Comparison of ENCODE assay signal across 27 cellular contexts in genomic region chr4:110068248-110068647, GRCh38.
"Had no signal": no experiment of that assay in that cellular context is flagged by ENCODE, and none has a peak within 500 bp of the region (broad histone marks: within the 10 kb centered on the region; RNA-seq: fewer than 3 reads in every experiment).

No MANE protein-coding gene starts in this region.

- H3K4me3 ChIP-seq: coronary artery, dorsolateral prefrontal cortex had no signal

- H3K36me3 ChIP-seq: brain microvascular endothelial cell had no signal

- H3K27me3 Mint-ChIP-seq: activated CD4-positive, alpha-beta memory T cell treated with anti-CD3 and anti-CD28 coated beads for 36 hours; activated CD4-positive, alpha-beta T cell treated with anti-CD3 and anti-CD28 coated beads for 36 hours; activated CD4-positive, alpha-beta T cell treated with anti-CD3 and anti-CD28 coated beads, Interleukin-2, amount 10 ng/mL, durations not matched to agents 24 days and 14 days; activated CD8-positive, alpha-beta memory T cell treated with anti-CD3 and anti-CD28 coated beads, Interleukin-2, amount 10 ng/mL, durations not matched to agents 7 days and 5 days; activated naive CD8-positive, alpha-beta T cell; central memory CD8-positive, alpha-beta T cell had no signal

- H3K9me3 Mint-ChIP-seq: activated CD4-positive, alpha-beta memory T cell treated with anti-CD3 and anti-CD28 coated beads for 36 hours; activated CD4-positive, alpha-beta T cell treated with anti-CD3 and anti-CD28 coated beads, Interleukin-2, amount 10 ng/mL, durations not matched to agents 24 days and 14 days; activated naive CD4-positive, alpha-beta T cell treated with anti-CD3 and anti-CD28 coated beads for 36 hours; activated T-helper 1 cell treated with anti-CD3 and anti-CD28 coated beads, Interleukin-12 subunit alpha, Interleukin-12 subunit beta, Interleukin-2, Interleukin-4 antibody, amounts not matched to agents 30 ng/mL and 10 ng/mL and 1 ng/mL, durations not matched to agents 14 hours and 24 hours and 36 hours; activated T-helper 2 cell treated with anti-CD3 and anti-CD28 coated beads, Interferon-gamma antibody, Interleukin-2, Interleukin-4, amounts not matched to agents 10 μg/mL and 5 μg/mL and 100 μg/mL, durations not matched to agents 14 hours and 24 hours and 36 hours; central memory CD8-positive, alpha-beta T cell; dendritic cell treated with granulocyte-macrophage colony-stimulating factor and Interleukin-4, amounts not matched to agents 40 ng/mL and 50 ng/mL, for 4 days; endodermal cell had no signal

- H3K4me3 Mint-ChIP-seq: activated CD4-positive, alpha-beta memory T cell treated with anti-CD3 and anti-CD28 coated beads for 36 hours; activated CD4-positive, alpha-beta T cell treated with anti-CD3 and anti-CD28 coated beads for 36 hours; activated CD4-positive, alpha-beta T cell treated with anti-CD3 and anti-CD28 coated beads, Interleukin-2, amount 10 ng/mL, durations not matched to agents 24 days and 14 days; activated CD8-positive, alpha-beta memory T cell treated with anti-CD3 and anti-CD28 coated beads, Interleukin-2, amount 10 ng/mL, durations not matched to agents 7 days and 5 days; activated CD8-positive, alpha-beta T cell treated with anti-CD3 and anti-CD28 coated beads, Interleukin-2, amount 10 ng/mL, durations not matched to agents 7 days and 5 days; activated naive CD4-positive, alpha-beta T cell treated with anti-CD3 and anti-CD28 coated beads for 36 hours; activated naive CD8-positive, alpha-beta T cell; activated T-helper 1 cell treated with anti-CD3 and anti-CD28 coated beads, Interleukin-12 subunit alpha, Interleukin-12 subunit beta, Interleukin-2, Interleukin-4 antibody, amounts not matched to agents 30 ng/mL and 10 ng/mL and 1 ng/mL, durations not matched to agents 14 hours and 24 hours and 36 hours; central memory CD8-positive, alpha-beta T cell; dendritic cell treated with granulocyte-macrophage colony-stimulating factor and Interleukin-4, amounts not matched to agents 40 ng/mL and 50 ng/mL, for 4 days; endodermal cell had no signal

- H3K27me3 ChIP-seq: brain microvascular endothelial cell, dorsolateral prefrontal cortex had no signal

- DNase-seq: activated CD4-positive, alpha-beta memory T cell treated with anti-CD3 and anti-CD28 coated beads for 36 hours; activated CD4-positive, alpha-beta T cell treated with anti-CD3 and anti-CD28 coated beads for 36 hours; activated CD4-positive, alpha-beta T cell treated with anti-CD3 and anti-CD28 coated beads, Interleukin-2, amount 10 ng/mL, durations not matched to agents 24 days and 14 days; activated CD4-positive, CD25-positive, alpha-beta regulatory T cell; activated CD4-positive, CD25-positive, alpha-beta regulatory T cell treated with anti-CD3 and anti-CD28 coated beads, Interleukin-2, amount 50 U/mL, for 72 hours; activated CD8-positive, alpha-beta memory T cell treated with anti-CD3 and anti-CD28 coated beads, Interleukin-2, amount 10 ng/mL, durations not matched to agents 7 days and 5 days; activated CD8-positive, alpha-beta memory T cell treated with anti-CD3 and anti-CD28 coated beads, Interleukin-2, amount 50 U/mL, for 4 hours; activated CD8-positive, alpha-beta T cell treated with anti-CD3 and anti-CD28 coated beads, Interleukin-2, amount 10 ng/mL, durations not matched to agents 7 days and 5 days; activated effector memory CD4-positive, alpha-beta T cell treated with anti-CD3 and anti-CD28 coated beads, Interleukin-2, amount 50 U/mL, for 16 hours; activated naive CD4-positive, alpha-beta T cell treated with anti-CD3 and anti-CD28 coated beads for 36 hours; activated T-cell treated with anti-CD3 and anti-CD28 coated beads, Interleukin-2, amount 50 U/mL, for 1 hour; activated T-cell treated with anti-CD3 and anti-CD28 coated beads, Interleukin-2, amount 50 U/mL, for 48 hours; amniotic stem cell; anterior cingulate cortex; brain microvascular endothelial cell; dorsolateral prefrontal cortex; effector memory CD4-positive, alpha-beta T cell; endodermal cell; foreskin fibroblast; T-helper 2 cell had no signal

- ATAC-seq: activated CD4-positive, alpha-beta T cell treated with anti-CD3 and anti-CD28 coated beads for 36 hours; activated CD8-positive, alpha-beta memory T cell treated with anti-CD3 and anti-CD28 coated beads, Interleukin-2, amount 10 ng/mL, durations not matched to agents 7 days and 5 days; activated CD8-positive, alpha-beta T cell treated with anti-CD3 and anti-CD28 coated beads, Interleukin-2, amount 10 ng/mL, durations not matched to agents 7 days and 5 days; esophagus mucosa had no signal

- H3K4me1 Mint-ChIP-seq: activated CD4-positive, alpha-beta T cell treated with anti-CD3 and anti-CD28 coated beads for 36 hours; activated CD4-positive, alpha-beta T cell treated with anti-CD3 and anti-CD28 coated beads, Interleukin-2, amount 10 ng/mL, durations not matched to agents 24 days and 14 days; activated CD8-positive, alpha-beta memory T cell treated with anti-CD3 and anti-CD28 coated beads, Interleukin-2, amount 10 ng/mL, durations not matched to agents 7 days and 5 days; central memory CD8-positive, alpha-beta T cell had no signal

- H3K27ac Mint-ChIP-seq: activated CD4-positive, alpha-beta memory T cell treated with anti-CD3 and anti-CD28 coated beads for 36 hours; activated CD4-positive, alpha-beta T cell treated with anti-CD3 and anti-CD28 coated beads for 36 hours; activated CD4-positive, alpha-beta T cell treated with anti-CD3 and anti-CD28 coated beads, Interleukin-2, amount 10 ng/mL, durations not matched to agents 24 days and 14 days; activated CD8-positive, alpha-beta memory T cell treated with anti-CD3 and anti-CD28 coated beads, Interleukin-2, amount 10 ng/mL, durations not matched to agents 7 days and 5 days; activated CD8-positive, alpha-beta T cell treated with anti-CD3 and anti-CD28 coated beads, Interleukin-2, amount 10 ng/mL, durations not matched to agents 7 days and 5 days; activated naive CD4-positive, alpha-beta T cell treated with anti-CD3 and anti-CD28 coated beads for 36 hours; activated naive CD8-positive, alpha-beta T cell; activated T-helper 1 cell treated with anti-CD3 and anti-CD28 coated beads, Interleukin-12 subunit alpha, Interleukin-12 subunit beta, Interleukin-2, Interleukin-4 antibody, amounts not matched to agents 30 ng/mL and 10 ng/mL and 1 ng/mL, durations not matched to agents 14 hours and 24 hours and 36 hours; activated T-helper 2 cell treated with anti-CD3 and anti-CD28 coated beads, Interferon-gamma antibody, Interleukin-2, Interleukin-4, amounts not matched to agents 10 μg/mL and 5 μg/mL and 100 μg/mL, durations not matched to agents 14 hours and 24 hours and 36 hours; dendritic cell treated with granulocyte-macrophage colony-stimulating factor and Interleukin-4, amounts not matched to agents 40 ng/mL and 50 ng/mL, for 4 days; endodermal cell had no signal

- H3K27ac ChIP-seq: brain microvascular endothelial cell, coronary artery, dorsolateral prefrontal cortex had no signal

- H3K36me3 Mint-ChIP-seq: activated CD4-positive, alpha-beta memory T cell treated with anti-CD3 and anti-CD28 coated beads for 36 hours; activated naive CD8-positive, alpha-beta T cell had no signal
